In the genomic region with DNA sequence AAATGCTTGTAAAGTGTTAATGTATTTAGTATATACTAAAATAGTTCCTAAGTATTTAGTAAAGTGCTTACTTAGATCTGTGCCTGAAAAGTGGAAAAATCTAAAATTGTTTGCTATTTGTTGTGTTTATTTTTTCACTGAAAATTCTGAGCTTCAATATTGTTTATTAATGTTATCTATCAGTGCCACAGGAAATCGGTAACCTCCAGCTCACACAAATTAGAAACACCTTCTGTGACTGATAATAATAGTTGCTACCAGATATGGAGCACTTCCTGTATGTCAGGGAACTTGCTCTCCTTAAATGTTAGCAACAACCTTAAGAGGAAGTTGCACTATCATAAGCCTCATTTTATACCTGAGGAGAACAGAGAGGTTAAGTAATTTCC, we compare ENCODE assay signal across 1 cellular context.
TF ChIP-seq lines count a peak whose summit lies in the region.

No MANE protein-coding gene starts in this region.

TF ChIP-seq in K562, 482 proteins besides CTCF, POLR2A, EP300 and RAD21 (continued from another document and continues in another):
- TF ChIP-seq, protein P1, sequence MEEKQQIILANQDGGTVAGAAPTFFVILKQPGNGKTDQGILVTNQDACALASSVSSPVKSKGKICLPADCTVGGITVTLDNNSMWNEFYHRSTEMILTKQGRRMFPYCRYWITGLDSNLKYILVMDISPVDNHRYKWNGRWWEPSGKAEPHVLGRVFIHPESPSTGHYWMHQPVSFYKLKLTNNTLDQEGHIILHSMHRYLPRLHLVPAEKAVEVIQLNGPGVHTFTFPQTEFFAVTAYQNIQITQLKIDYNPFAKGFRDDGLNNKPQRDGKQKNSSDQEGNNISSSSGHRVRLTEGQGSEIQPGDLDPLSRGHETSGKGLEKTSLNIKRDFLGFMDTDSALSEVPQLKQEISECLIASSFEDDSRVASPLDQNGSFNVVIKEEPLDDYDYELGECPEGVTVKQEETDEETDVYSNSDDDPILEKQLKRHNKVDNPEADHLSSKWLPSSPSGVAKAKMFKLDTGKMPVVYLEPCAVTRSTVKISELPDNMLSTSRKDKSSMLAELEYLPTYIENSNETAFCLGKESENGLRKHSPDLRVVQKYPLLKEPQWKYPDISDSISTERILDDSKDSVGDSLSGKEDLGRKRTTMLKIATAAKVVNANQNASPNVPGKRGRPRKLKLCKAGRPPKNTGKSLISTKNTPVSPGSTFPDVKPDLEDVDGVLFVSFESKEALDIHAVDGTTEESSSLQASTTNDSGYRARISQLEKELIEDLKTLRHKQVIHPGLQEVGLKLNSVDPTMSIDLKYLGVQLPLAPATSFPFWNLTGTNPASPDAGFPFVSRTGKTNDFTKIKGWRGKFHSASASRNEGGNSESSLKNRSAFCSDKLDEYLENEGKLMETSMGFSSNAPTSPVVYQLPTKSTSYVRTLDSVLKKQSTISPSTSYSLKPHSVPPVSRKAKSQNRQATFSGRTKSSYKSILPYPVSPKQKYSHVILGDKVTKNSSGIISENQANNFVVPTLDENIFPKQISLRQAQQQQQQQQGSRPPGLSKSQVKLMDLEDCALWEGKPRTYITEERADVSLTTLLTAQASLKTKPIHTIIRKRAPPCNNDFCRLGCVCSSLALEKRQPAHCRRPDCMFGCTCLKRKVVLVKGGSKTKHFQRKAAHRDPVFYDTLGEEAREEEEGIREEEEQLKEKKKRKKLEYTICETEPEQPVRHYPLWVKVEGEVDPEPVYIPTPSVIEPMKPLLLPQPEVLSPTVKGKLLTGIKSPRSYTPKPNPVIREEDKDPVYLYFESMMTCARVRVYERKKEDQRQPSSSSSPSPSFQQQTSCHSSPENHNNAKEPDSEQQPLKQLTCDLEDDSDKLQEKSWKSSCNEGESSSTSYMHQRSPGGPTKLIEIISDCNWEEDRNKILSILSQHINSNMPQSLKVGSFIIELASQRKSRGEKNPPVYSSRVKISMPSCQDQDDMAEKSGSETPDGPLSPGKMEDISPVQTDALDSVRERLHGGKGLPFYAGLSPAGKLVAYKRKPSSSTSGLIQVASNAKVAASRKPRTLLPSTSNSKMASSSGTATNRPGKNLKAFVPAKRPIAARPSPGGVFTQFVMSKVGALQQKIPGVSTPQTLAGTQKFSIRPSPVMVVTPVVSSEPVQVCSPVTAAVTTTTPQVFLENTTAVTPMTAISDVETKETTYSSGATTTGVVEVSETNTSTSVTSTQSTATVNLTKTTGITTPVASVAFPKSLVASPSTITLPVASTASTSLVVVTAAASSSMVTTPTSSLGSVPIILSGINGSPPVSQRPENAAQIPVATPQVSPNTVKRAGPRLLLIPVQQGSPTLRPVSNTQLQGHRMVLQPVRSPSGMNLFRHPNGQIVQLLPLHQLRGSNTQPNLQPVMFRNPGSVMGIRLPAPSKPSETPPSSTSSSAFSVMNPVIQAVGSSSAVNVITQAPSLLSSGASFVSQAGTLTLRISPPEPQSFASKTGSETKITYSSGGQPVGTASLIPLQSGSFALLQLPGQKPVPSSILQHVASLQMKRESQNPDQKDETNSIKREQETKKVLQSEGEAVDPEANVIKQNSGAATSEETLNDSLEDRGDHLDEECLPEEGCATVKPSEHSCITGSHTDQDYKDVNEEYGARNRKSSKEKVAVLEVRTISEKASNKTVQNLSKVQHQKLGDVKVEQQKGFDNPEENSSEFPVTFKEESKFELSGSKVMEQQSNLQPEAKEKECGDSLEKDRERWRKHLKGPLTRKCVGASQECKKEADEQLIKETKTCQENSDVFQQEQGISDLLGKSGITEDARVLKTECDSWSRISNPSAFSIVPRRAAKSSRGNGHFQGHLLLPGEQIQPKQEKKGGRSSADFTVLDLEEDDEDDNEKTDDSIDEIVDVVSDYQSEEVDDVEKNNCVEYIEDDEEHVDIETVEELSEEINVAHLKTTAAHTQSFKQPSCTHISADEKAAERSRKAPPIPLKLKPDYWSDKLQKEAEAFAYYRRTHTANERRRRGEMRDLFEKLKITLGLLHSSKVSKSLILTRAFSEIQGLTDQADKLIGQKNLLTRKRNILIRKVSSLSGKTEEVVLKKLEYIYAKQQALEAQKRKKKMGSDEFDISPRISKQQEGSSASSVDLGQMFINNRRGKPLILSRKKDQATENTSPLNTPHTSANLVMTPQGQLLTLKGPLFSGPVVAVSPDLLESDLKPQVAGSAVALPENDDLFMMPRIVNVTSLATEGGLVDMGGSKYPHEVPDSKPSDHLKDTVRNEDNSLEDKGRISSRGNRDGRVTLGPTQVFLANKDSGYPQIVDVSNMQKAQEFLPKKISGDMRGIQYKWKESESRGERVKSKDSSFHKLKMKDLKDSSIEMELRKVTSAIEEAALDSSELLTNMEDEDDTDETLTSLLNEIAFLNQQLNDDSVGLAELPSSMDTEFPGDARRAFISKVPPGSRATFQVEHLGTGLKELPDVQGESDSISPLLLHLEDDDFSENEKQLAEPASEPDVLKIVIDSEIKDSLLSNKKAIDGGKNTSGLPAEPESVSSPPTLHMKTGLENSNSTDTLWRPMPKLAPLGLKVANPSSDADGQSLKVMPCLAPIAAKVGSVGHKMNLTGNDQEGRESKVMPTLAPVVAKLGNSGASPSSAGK (IDR thresholded peaks at IDR 0.05), result no peak
- TF ChIP-seq KLF16 (IDR thresholded peaks at IDR 0.05), result no peak
- TF ChIP-seq, protein P2, sequence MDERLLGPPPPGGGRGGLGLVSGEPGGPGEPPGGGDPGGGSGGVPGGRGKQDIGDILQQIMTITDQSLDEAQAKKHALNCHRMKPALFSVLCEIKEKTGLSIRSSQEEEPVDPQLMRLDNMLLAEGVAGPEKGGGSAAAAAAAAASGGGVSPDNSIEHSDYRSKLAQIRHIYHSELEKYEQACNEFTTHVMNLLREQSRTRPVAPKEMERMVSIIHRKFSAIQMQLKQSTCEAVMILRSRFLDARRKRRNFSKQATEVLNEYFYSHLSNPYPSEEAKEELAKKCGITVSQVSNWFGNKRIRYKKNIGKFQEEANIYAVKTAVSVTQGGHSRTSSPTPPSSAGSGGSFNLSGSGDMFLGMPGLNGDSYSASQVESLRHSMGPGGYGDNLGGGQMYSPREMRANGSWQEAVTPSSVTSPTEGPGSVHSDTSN (CRISPR knock-in tag; IDR thresholded peaks at IDR 0.05; ENCODE audit: low read depth), result no peak
- TF ChIP-seq, protein P2 (tag; conservative IDR thresholded peaks at IDR 0.05; ENCODE audit: low read depth), result no peak
- TF ChIP-seq NFXL1 (CRISPR knock-in tag; IDR thresholded peaks at IDR 0.05), result no peak
- no peak for TF ChIP-seq HNRNPUL1 (IDR thresholded peaks at IDR 0.05; ENCODE audit: low read length)
- TF ChIP-seq, protein P3, sequence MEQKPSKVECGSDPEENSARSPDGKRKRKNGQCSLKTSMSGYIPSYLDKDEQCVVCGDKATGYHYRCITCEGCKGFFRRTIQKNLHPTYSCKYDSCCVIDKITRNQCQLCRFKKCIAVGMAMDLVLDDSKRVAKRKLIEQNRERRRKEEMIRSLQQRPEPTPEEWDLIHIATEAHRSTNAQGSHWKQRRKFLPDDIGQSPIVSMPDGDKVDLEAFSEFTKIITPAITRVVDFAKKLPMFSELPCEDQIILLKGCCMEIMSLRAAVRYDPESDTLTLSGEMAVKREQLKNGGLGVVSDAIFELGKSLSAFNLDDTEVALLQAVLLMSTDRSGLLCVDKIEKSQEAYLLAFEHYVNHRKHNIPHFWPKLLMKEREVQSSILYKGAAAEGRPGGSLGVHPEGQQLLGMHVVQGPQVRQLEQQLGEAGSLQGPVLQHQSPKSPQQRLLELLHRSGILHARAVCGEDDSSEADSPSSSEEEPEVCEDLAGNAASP (IDR thresholded peaks at IDR 0.05), result no peak
- TF ChIP-seq, protein P4, sequence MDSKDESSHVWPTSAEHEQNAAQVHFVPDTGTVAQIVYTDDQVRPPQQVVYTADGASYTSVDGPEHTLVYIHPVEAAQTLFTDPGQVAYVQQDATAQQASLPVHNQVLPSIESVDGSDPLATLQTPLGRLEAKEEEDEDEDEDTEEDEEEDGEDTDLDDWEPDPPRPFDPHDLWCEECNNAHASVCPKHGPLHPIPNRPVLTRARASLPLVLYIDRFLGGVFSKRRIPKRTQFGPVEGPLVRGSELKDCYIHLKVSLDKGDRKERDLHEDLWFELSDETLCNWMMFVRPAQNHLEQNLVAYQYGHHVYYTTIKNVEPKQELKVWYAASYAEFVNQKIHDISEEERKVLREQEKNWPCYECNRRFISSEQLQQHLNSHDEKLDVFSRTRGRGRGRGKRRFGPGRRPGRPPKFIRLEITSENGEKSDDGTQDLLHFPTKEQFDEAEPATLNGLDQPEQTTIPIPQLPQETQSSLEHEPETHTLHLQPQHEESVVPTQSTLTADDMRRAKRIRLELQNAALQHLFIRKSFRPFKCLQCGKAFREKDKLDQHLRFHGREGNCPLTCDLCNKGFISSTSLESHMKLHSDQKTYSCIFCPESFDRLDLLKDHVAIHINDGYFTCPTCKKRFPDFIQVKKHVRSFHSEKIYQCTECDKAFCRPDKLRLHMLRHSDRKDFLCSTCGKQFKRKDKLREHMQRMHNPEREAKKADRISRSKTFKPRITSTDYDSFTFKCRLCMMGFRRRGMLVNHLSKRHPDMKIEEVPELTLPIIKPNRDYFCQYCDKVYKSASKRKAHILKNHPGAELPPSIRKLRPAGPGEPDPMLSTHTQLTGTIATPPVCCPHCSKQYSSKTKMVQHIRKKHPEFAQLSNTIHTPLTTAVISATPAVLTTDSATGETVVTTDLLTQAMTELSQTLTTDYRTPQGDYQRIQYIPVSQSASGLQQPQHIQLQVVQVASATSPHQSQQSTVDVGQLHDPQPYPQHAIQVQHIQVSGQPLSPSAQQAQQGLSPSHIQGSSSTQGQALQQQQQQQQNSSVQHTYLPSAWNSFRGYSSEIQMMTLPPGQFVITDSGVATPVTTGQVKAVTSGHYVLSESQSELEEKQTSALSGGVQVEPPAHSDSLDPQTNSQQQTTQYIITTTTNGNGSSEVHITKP (IDR thresholded peaks at IDR 0.05; ENCODE audit: partially characterized antibody), result no peak
- TF ChIP-seq NRF1 (conservative IDR thresholded peaks at IDR 0.05 in 1 of 2, IDR thresholded peaks at IDR 0.05 in 1 of 2), result no peak
- TF ChIP-seq NR2F6 (CRISPR knock-in tag; IDR thresholded peaks at IDR 0.05), result no peak
- no peak; the same call in 1 of the 2 replicates for TF ChIP-seq ZNF766 (CRISPR knock-in tag; conservative IDR thresholded peaks at IDR 0.05)
- TF ChIP-seq FUS (optimal IDR thresholded peaks at IDR 0.05; ENCODE audit: low read depth, low read length), result no peak
- TF ChIP-seq RBM34 (IDR thresholded peaks at IDR 0.05; ENCODE audit: borderline replicate concordance, insufficient read depth, low read length), result no peak
- TF ChIP-seq SIX5 (IDR thresholded peaks at IDR 0.05; ENCODE audit: borderline replicate concordance in 1 of 2, insufficient read depth in 1 of 2, low read depth in 1 of 2, low read length in 2 of 2), result no peak
- TF ChIP-seq MEIS2 (IDR thresholded peaks at IDR 0.05; ENCODE audit: partially characterized antibody), result no peak
- no peak for TF ChIP-seq ZNF282 (CRISPR knock-in tag; IDR thresholded peaks at IDR 0.05)
- TF ChIP-seq ADNP (tag; IDR thresholded peaks at IDR 0.05), result peak; percentile 71; the same call in 1 of the 2 replicates
- no peak for TF ChIP-seq PRMT5 (CRISPR knock-in tag; IDR thresholded peaks at IDR 0.05)
- no peak for TF ChIP-seq GABPB2 (CRISPR knock-in tag; conservative IDR thresholded peaks at IDR 0.05)
- no peak for TF ChIP-seq NFE2 (IDR thresholded peaks at IDR 0.05; ENCODE audit: low read depth)
- TF ChIP-seq ZNF140 (CRISPR knock-in tag; IDR thresholded peaks at IDR 0.05), result no peak
- TF ChIP-seq NFIC (IDR thresholded peaks at IDR 0.05), result no peak
- TF ChIP-seq, protein P5, sequence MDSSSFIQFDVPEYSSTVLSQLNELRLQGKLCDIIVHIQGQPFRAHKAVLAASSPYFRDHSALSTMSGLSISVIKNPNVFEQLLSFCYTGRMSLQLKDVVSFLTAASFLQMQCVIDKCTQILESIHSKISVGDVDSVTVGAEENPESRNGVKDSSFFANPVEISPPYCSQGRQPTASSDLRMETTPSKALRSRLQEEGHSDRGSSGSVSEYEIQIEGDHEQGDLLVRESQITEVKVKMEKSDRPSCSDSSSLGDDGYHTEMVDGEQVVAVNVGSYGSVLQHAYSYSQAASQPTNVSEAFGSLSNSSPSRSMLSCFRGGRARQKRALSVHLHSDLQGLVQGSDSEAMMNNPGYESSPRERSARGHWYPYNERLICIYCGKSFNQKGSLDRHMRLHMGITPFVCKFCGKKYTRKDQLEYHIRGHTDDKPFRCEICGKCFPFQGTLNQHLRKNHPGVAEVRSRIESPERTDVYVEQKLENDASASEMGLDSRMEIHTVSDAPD (CRISPR knock-in tag; IDR thresholded peaks at IDR 0.05), result no peak
- no peak for TF ChIP-seq ZNF23 (CRISPR knock-in tag; IDR thresholded peaks at IDR 0.05)
- peak; percentile 20; the same call in 1 of the 2 replicates for TF ChIP-seq CEBPG (CRISPR knock-in tag; IDR thresholded peaks at IDR 0.05)
- TF ChIP-seq CEBPG (tag; conservative IDR thresholded peaks at IDR 0.05 in 1 of 2, IDR thresholded peaks at IDR 0.05 in 1 of 2), result peak; percentile 25 to 33; a peak in 2 of 4 replicates
- TF ChIP-seq STAT5B (CRISPR knock-in tag; IDR thresholded peaks at IDR 0.05), result no peak
- TF ChIP-seq SRSF9 (IDR thresholded peaks at IDR 0.05; ENCODE audit: borderline replicate concordance, low read depth, low read length), result no peak
- no peak for TF ChIP-seq PTTG1 (tag; IDR thresholded peaks at IDR 0.05; ENCODE audit: low read depth)
- TF ChIP-seq, protein P6, sequence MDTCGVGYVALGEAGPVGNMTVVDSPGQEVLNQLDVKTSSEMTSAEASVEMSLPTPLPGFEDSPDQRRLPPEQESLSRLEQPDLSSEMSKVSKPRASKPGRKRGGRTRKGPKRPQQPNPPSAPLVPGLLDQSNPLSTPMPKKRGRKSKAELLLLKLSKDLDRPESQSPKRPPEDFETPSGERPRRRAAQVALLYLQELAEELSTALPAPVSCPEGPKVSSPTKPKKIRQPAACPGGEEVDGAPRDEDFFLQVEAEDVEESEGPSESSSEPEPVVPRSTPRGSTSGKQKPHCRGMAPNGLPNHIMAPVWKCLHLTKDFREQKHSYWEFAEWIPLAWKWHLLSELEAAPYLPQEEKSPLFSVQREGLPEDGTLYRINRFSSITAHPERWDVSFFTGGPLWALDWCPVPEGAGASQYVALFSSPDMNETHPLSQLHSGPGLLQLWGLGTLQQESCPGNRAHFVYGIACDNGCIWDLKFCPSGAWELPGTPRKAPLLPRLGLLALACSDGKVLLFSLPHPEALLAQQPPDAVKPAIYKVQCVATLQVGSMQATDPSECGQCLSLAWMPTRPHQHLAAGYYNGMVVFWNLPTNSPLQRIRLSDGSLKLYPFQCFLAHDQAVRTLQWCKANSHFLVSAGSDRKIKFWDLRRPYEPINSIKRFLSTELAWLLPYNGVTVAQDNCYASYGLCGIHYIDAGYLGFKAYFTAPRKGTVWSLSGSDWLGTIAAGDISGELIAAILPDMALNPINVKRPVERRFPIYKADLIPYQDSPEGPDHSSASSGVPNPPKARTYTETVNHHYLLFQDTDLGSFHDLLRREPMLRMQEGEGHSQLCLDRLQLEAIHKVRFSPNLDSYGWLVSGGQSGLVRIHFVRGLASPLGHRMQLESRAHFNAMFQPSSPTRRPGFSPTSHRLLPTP (IDR thresholded peaks at IDR 0.05; ENCODE audit: borderline replicate concordance, extremely low read depth, insufficient read length), result no peak
